Comparison of ENCODE assay signal across 21 cellular contexts in genomic region chr6:104862456-104862855, GRCh38.
"Had no signal": no experiment of that assay in that cellular context is flagged by ENCODE, and none has a peak within 500 bp of the region (broad histone marks: within the 10 kb centered on the region; RNA-seq: fewer than 3 reads in every experiment).

No MANE protein-coding gene starts in this region.

- H3K27ac Mint-ChIP-seq: activated CD4-positive, alpha-beta memory T cell treated with anti-CD3 and anti-CD28 coated beads, Interleukin-2, amount 10 ng/mL, durations not matched to agents 7 days and 5 days; activated CD8-positive, alpha-beta memory T cell treated with anti-CD3 and anti-CD28 coated beads, Interleukin-2, amount 10 ng/mL, durations not matched to agents 7 days and 5 days; activated naive CD4-positive, alpha-beta T cell treated with anti-CD3 and anti-CD28 coated beads for 36 hours; activated naive CD8-positive, alpha-beta T cell treated with anti-CD3 and anti-CD28 coated beads, Interleukin-2, amount 50 U/mL, for 24 hours; activated T-helper 2 cell treated with anti-CD3 and anti-CD28 coated beads, Interferon-gamma antibody, Interleukin-2, Interleukin-4, amounts not matched to agents 10 μg/mL and 5 μg/mL and 100 μg/mL, durations not matched to agents 14 hours and 24 hours and 36 hours; nephron; stimulated activated memory B cell treated with anti-CD40 and anti-IgM and Interleukin-4, amounts not matched to agents 10 μg/mL and 1 μg/mL and 100 μg/mL, for 72 hours; type B pancreatic cell had no signal

- ATAC-seq: activated CD8-positive, alpha-beta memory T cell treated with anti-CD3 and anti-CD28 coated beads, Interleukin-2, amount 10 ng/mL, durations not matched to agents 7 days and 5 days; activated naive CD8-positive, alpha-beta T cell treated with anti-CD3 and anti-CD28 coated beads, Interleukin-2, amount 50 U/mL, for 24 hours; left lung; sciatic nerve; stimulated activated memory B cell treated with anti-CD40 and anti-IgM and Interleukin-4, amounts not matched to agents 10 μg/mL and 1 μg/mL and 100 μg/mL, for 72 hours had no signal

- H3K27me3 Mint-ChIP-seq: type B pancreatic cell had no signal

- H3K4me3 Mint-ChIP-seq: activated CD4-positive, alpha-beta memory T cell treated with anti-CD3 and anti-CD28 coated beads, Interleukin-2, amount 10 ng/mL, durations not matched to agents 7 days and 5 days; activated CD8-positive, alpha-beta memory T cell treated with anti-CD3 and anti-CD28 coated beads, Interleukin-2, amount 10 ng/mL, durations not matched to agents 7 days and 5 days; activated naive CD4-positive, alpha-beta T cell treated with anti-CD3 and anti-CD28 coated beads for 36 hours; activated naive CD8-positive, alpha-beta T cell treated with anti-CD3 and anti-CD28 coated beads, Interleukin-2, amount 50 U/mL, for 24 hours; stimulated activated memory B cell treated with anti-CD40 and anti-IgM and Interleukin-4, amounts not matched to agents 10 μg/mL and 1 μg/mL and 100 μg/mL, for 72 hours; type B pancreatic cell had no signal

- DNase-seq: activated CD4-positive, alpha-beta memory T cell treated with anti-CD3 and anti-CD28 coated beads, Interleukin-2, amount 10 ng/mL, durations not matched to agents 7 days and 5 days; activated CD4-positive, alpha-beta T cell treated with anti-CD3 and anti-CD28 coated beads for 48 hours; activated CD4-positive, CD25-positive, alpha-beta regulatory T cell; activated CD8-positive, alpha-beta memory T cell treated with anti-CD3 and anti-CD28 coated beads, Interleukin-2, amount 10 ng/mL, durations not matched to agents 7 days and 5 days; activated naive CD4-positive, alpha-beta T cell treated with anti-CD3 and anti-CD28 coated beads for 36 hours; activated naive CD8-positive, alpha-beta T cell treated with anti-CD3 and anti-CD28 coated beads, Interleukin-2, amount 50 U/mL, for 24 hours; anterior cingulate cortex; foreskin melanocyte; left lung; midbrain; spleen; stimulated activated CD4-positive, alpha-beta T cell treated with anti-CD3 and anti-CD28 coated beads, Interleukin-4, amount 100 ng/mL, for 4 hours; T-helper 9 cell; testis had no signal

- H3K4me3 ChIP-seq: breast epithelium, coronary artery, left lung, spleen, testis had no signal

- H3K36me3 Mint-ChIP-seq: activated CD8-positive, alpha-beta memory T cell treated with anti-CD3 and anti-CD28 coated beads, Interleukin-2, amount 10 ng/mL, durations not matched to agents 7 days and 5 days; stimulated activated memory B cell treated with anti-CD40 and anti-IgM and Interleukin-4, amounts not matched to agents 10 μg/mL and 1 μg/mL and 100 μg/mL, for 72 hours; type B pancreatic cell had no signal

- H3K9me3 Mint-ChIP-seq: activated CD4-positive, alpha-beta memory T cell treated with anti-CD3 and anti-CD28 coated beads, Interleukin-2, amount 10 ng/mL, durations not matched to agents 7 days and 5 days; activated naive CD4-positive, alpha-beta T cell treated with anti-CD3 and anti-CD28 coated beads for 36 hours; activated naive CD8-positive, alpha-beta T cell treated with anti-CD3 and anti-CD28 coated beads, Interleukin-2, amount 50 U/mL, for 24 hours; activated T-helper 2 cell treated with anti-CD3 and anti-CD28 coated beads, Interferon-gamma antibody, Interleukin-2, Interleukin-4, amounts not matched to agents 10 μg/mL and 5 μg/mL and 100 μg/mL, durations not matched to agents 14 hours and 24 hours and 36 hours; nephron; stimulated activated memory B cell treated with anti-CD40 and anti-IgM and Interleukin-4, amounts not matched to agents 10 μg/mL and 1 μg/mL and 100 μg/mL, for 72 hours; type B pancreatic cell had no signal
